ENCODE assay signal across 13 cellular contexts in genomic region chr4:136241221-136241986, GRCh38.
DNase-seq lines count a peak whose midpoint lies in the region; FAIRE-seq and TF ChIP-seq lines count a peak whose summit lies in the region.
"Had no signal": no experiment of that assay in that cellular context is flagged by ENCODE, and none has a peak within 500 bp of the region (broad histone marks: within the 10 kb centered on the region; RNA-seq: fewer than 3 reads in every experiment).

No MANE protein-coding gene starts in this region.

- TF ChIP-seq CTCF in neural progenitor cell (IDR thresholded peaks at IDR 0.05) (no peak), right atrium auricular region (IDR thresholded peaks at IDR 0.05) (no peak), endodermal cell (conservative IDR thresholded peaks at IDR 0.05) (no peak)

- H3K27me3 Mint-ChIP-seq in neural progenitor cell (ENCODE audit: insufficient read depth, low read depth), result no peaks in the 10 kb centered on the region
- no peaks in the 10 kb centered on the region for H3K27me3 Mint-ChIP-seq in endodermal cell (ENCODE audit: insufficient read depth)

- H3K4me1 Mint-ChIP-seq in neural progenitor cell (peaks cover 6% of the 10 kb centered on the region), endodermal cell (no peaks in the 10 kb centered on the region)

- H3K4me3 Mint-ChIP-seq in neural progenitor cell (no peak overlapping the region), endodermal cell (no peak overlapping the region)

- H3K27me3 ChIP-seq in neural progenitor cell, result no peaks in the 10 kb centered on the region
- H3K27me3 ChIP-seq in right atrium auricular region, result no peaks in the 10 kb centered on the region
- no peaks in the 10 kb centered on the region for H3K27me3 ChIP-seq in endodermal cell (ENCODE audit: control insufficient read depth, insufficient read depth, low read length, poor library complexity, severe bottlenecking)

- H3K4me1 ChIP-seq in neural progenitor cell (peaks cover 5% of the 10 kb centered on the region), right atrium auricular region (no peaks in the 10 kb centered on the region), endodermal cell (ENCODE audit: control insufficient read depth, insufficient read depth, low read length) (no peaks in the 10 kb centered on the region)

- intact Hi-C loops in posterior cingulate gyrus (cut with DNase I), result no loop called here

- peak overlapping the region; percentile 20 for H3K4me3 ChIP-seq in SK-N-MC
- H3K4me3 ChIP-seq in neural progenitor cell, result no peak overlapping the region
- H3K4me3 ChIP-seq in right atrium auricular region, result no peak overlapping the region
- no peak overlapping the region for H3K4me3 ChIP-seq in endodermal cell (ENCODE audit: low read length)

- 85 to 94% methylated on average over 5 to 7 of the region's 7 CpGs for WGBS in endodermal cell (ENCODE audit: insufficient coverage in 1 of 2, insufficient read length in 1 of 2), 2 experiments

- H3K36me3 Mint-ChIP-seq in neural progenitor cell, result peaks cover 4% of the 10 kb centered on the region
- H3K36me3 Mint-ChIP-seq in endodermal cell (ENCODE audit: low read depth), result peaks cover 3% of the 10 kb centered on the region

- TF ChIP-seq POLR2A in GM12892 (IDR thresholded peaks at IDR 0.05; ENCODE audit: low read depth, low read length), result no peak

- DNase-seq in A172 (ENCODE audit: low spot score), result peak; percentile 1
- DNase-seq in SK-N-MC (ENCODE audit: low read depth, low spot score), result peak; percentile 59
- DNase-seq in dedifferentiated amniotic fluid mesenchymal stem cell (ENCODE audit: extremely low spot score), result peak; percentile 18
- DNase-seq in neural progenitor cell (ENCODE audit: low spot score), result peak; percentile 33
- DNase-seq in posterior cingulate gyrus, result no peak
- DNase-seq in GM12892 (ENCODE audit: insufficient read length), result no peak
- no peak for DNase-seq in right atrium auricular region (ENCODE audit: low spot score)
- no peak for DNase-seq in endodermal cell
- DNase-seq: 8988T, C1 segment of cervical spinal cord, NCI-H1092, NCI-H1694, NCI-H2107 had no signal

- peaks cover 7% of the 10 kb centered on the region for H3F3A ChIP-seq in neural progenitor cell (ENCODE audit: low read depth)

- H3K36me3 ChIP-seq in SK-N-MC (ENCODE audit: insufficient read depth, low read length) (no peaks in the 10 kb centered on the region), neural progenitor cell (no peaks in the 10 kb centered on the region), right atrium auricular region (no peaks in the 10 kb centered on the region), endodermal cell (ENCODE audit: control insufficient read depth, insufficient read depth, low read length) (no peaks in the 10 kb centered on the region)

- H2AFZ ChIP-seq in neural progenitor cell (replicated peaks), result no peak overlapping the region

- H3K9ac ChIP-seq in SK-N-MC (ENCODE audit: insufficient read length) (no peak overlapping the region), neural progenitor cell (no peak overlapping the region), endodermal cell (ENCODE audit: extremely low read depth, low read length, poor library complexity, severe bottlenecking) (no peak overlapping the region)

- H3K9me3 Mint-ChIP-seq in neural progenitor cell, result peaks cover 16% of the 10 kb centered on the region
- H3K9me3 Mint-ChIP-seq in endodermal cell, result peaks cover 22% of the 10 kb centered on the region

- H3K79me2 ChIP-seq in neural progenitor cell (ENCODE audit: low read depth), result no peaks in the 10 kb centered on the region

- H3K27ac Mint-ChIP-seq in neural progenitor cell (no peak overlapping the region), endodermal cell (no peak overlapping the region)

- no peak overlapping the region for H3K4me2 ChIP-seq in neural progenitor cell

- no peak for FAIRE-seq in GM12892 (lab: Jason Lieb, UNC)

- no peaks in the 10 kb centered on the region for H4K20me1 ChIP-seq in neural progenitor cell (ENCODE audit: low read depth)

- H3K27ac ChIP-seq in SK-N-MC (peak overlapping the region; percentile 62), neural progenitor cell (peak overlapping the region; percentile 90), right atrium auricular region (no peak overlapping the region), endodermal cell (ENCODE audit: low read depth, low read length) (no peak overlapping the region)

- H3K9me3 ChIP-seq in SK-N-MC (ENCODE audit: low read depth, low read length) (no peaks in the 10 kb centered on the region), neural progenitor cell (ENCODE audit: low read depth) (peaks cover 9% of the 10 kb centered on the region), right atrium auricular region (no peaks in the 10 kb centered on the region), endodermal cell (ENCODE audit: control insufficient read depth, low read length) (peaks cover 15% of the 10 kb centered on the region)

Comparison
In these comparisons a context has a peak if more than half of its experiments do, and no peak if none do; other contexts are left out.
1. DNase-seq: peak in A172 (single experiment), SK-N-MC (single experiment), dedifferentiated amniotic fluid mesenchymal stem cell (single experiment) and neural progenitor cell (single experiment); none in posterior cingulate gyrus (0 of 10), GM12892 (single experiment), right atrium auricular region (single experiment) and endodermal cell (single experiment).
2. H3K27ac ChIP-seq: peak in SK-N-MC (single experiment) and neural progenitor cell (single experiment); none in right atrium auricular region (0 of 2) and endodermal cell (single experiment).